Comparison of ENCODE assay signal across 17 cellular contexts in genomic region chr14:65079201-65079600, GRCh38. TPM values are rescaled to one million over a fixed set of nuclear protein-coding genes. Genes with fewer than 3 reads are reported as not detected.
DNase-seq lines count a peak whose midpoint lies in the region; ATAC-seq and TF ChIP-seq lines count a peak whose summit lies in the region.
"Had no signal": no experiment of that assay in that cellular context is flagged by ENCODE, and none has a peak within 500 bp of the region (broad histone marks: within the 10 kb centered on the region; RNA-seq: fewer than 3 reads in every experiment).

No MANE protein-coding gene starts in this region.

- H3K23ac ChIP-seq in trophoblast cell (ENCODE audit: low read length), result no peak overlapping the region

- ATAC-seq in activated CD8-positive, alpha-beta T cell treated with anti-CD3 and anti-CD28 coated beads for 36 hours, result no peak
- no peak for ATAC-seq in gastroesophageal sphincter
- no peak for ATAC-seq in GM18511 (IDR thresholded peaks at IDR 0.05; ENCODE audit: unreplicated experiment)
- ATAC-seq in GM19397 (IDR thresholded peaks at IDR 0.05; ENCODE audit: unreplicated experiment), result no peak
- ATAC-seq: mucosa of descending colon; stimulated activated naive B cell treated with anti-CD40 and anti-IgM and Interleukin-4, amounts not matched to agents 10 μg/mL and 1 μg/mL and 100 μg/mL, for 72 hours had no signal

- H3K27me3 Mint-ChIP-seq in activated CD8-positive, alpha-beta T cell treated with anti-CD3 and anti-CD28 coated beads for 36 hours, result no peaks in the 10 kb centered on the region
- H3K27me3 Mint-ChIP-seq: stimulated activated naive B cell treated with anti-CD40 and anti-IgM and Interleukin-4, amounts not matched to agents 10 μg/mL and 1 μg/mL and 100 μg/mL, for 72 hours had no signal

- TF ChIP-seq POLR2A in gastroesophageal sphincter (IDR thresholded peaks at IDR 0.05), result no peak

- no peaks in the 10 kb centered on the region for H3K79me1 ChIP-seq in trophoblast cell (ENCODE audit: low read length)

- H3K27ac Mint-ChIP-seq in activated CD8-positive, alpha-beta T cell treated with anti-CD3 and anti-CD28 coated beads for 36 hours, result peak overlapping the region; percentile 15
- H3K27ac Mint-ChIP-seq: stimulated activated naive B cell treated with anti-CD40 and anti-IgM and Interleukin-4, amounts not matched to agents 10 μg/mL and 1 μg/mL and 100 μg/mL, for 72 hours had no signal

- H3K4me3 ChIP-seq in gastroesophageal sphincter (no peak overlapping the region), rectal smooth muscle tissue (ENCODE audit: low read length) (no peak overlapping the region), trophoblast cell (ENCODE audit: low read depth, low read length) (no peak overlapping the region)
- H3K4me3 ChIP-seq: BLaER1 treated with 17β-estradiol and CSF1 and Interleukin-3, amounts not matched to agents 10 nM and 100 nM; coronary artery; mucosa of descending colon had no signal

- DNase-seq in GF-D8 (lab: John Stamatoyannopoulos, UW) (peak; percentile 46), trophoblast cell (no peak), GM03348 (ENCODE audit: low spot score) (no peak)
- DNase-seq in activated CD8-positive, alpha-beta T cell treated with anti-CD3 and anti-CD28 coated beads for 36 hours, result no peak
- DNase-seq: amygdala; mucosa of descending colon; NCI-H146; NCI-H524 treated with DMSO at 0.1 percent for 48 hours; stimulated activated CD4-positive, alpha-beta T cell treated with anti-CD3 and anti-CD28 coated beads, Interleukin-4, amount 100 ng/mL, for 4 hours; stimulated activated naive B cell treated with anti-CD40 and anti-IgM and Interleukin-4, amounts not matched to agents 10 μg/mL and 1 μg/mL and 100 μg/mL, for 72 hours had no signal

- H2BK5ac ChIP-seq in trophoblast cell (ENCODE audit: low read depth, low read length, poor library complexity), result no peak overlapping the region

- H3K4me1 Mint-ChIP-seq in activated CD8-positive, alpha-beta T cell treated with anti-CD3 and anti-CD28 coated beads for 36 hours (ENCODE audit: low read depth), result peaks cover 54% of the 10 kb centered on the region

- H3K4ac ChIP-seq in trophoblast cell (ENCODE audit: low read depth, low read length), result no peak overlapping the region

- H3K9ac ChIP-seq in rectal smooth muscle tissue (ENCODE audit: low read length) (no peak overlapping the region), trophoblast cell (ENCODE audit: low read length) (no peak overlapping the region)
- H3K9ac ChIP-seq: BLaER1 treated with 17β-estradiol and CSF1 and Interleukin-3, amounts not matched to agents 10 nM and 100 nM had no signal

- H3K36me3 Mint-ChIP-seq in activated CD8-positive, alpha-beta T cell treated with anti-CD3 and anti-CD28 coated beads for 36 hours (ENCODE audit: low read depth), result peaks cover 70% of the 10 kb centered on the region

- 70 to 74% methylated on average over 2 to 3 of the region's 6 CpGs for WGBS in gastroesophageal sphincter (ENCODE audit: low coverage in 1 of 2), 2 donors
- WGBS in trophoblast cell (ENCODE audit: extremely low coverage, insufficient coverage, insufficient read length), result no CpG with 5 or more reads among the region's 6 CpGs

- no peak overlapping the region for H2AK5ac ChIP-seq in trophoblast cell (ENCODE audit: low read length)

- TF ChIP-seq CTCF in activated CD8-positive, alpha-beta T cell treated with anti-CD3 and anti-CD28 coated beads for 36 hours (IDR thresholded peaks at IDR 0.05), result no peak
- no peak for TF ChIP-seq CTCF in gastroesophageal sphincter (IDR thresholded peaks at IDR 0.05)

- TF ChIP-seq EP300 in gastroesophageal sphincter (IDR thresholded peaks at IDR 0.05), result no peak

- H2BK120ac ChIP-seq in trophoblast cell (ENCODE audit: insufficient read depth, low read length, poor library complexity), result no peak overlapping the region

- H3K4me3 Mint-ChIP-seq in activated CD8-positive, alpha-beta T cell treated with anti-CD3 and anti-CD28 coated beads for 36 hours, result no peak overlapping the region
- H3K4me3 Mint-ChIP-seq: stimulated activated naive B cell treated with anti-CD40 and anti-IgM and Interleukin-4, amounts not matched to agents 10 μg/mL and 1 μg/mL and 100 μg/mL, for 72 hours had no signal

- no peaks in the 10 kb centered on the region for H3K79me2 ChIP-seq in trophoblast cell (ENCODE audit: control insufficient read depth, insufficient read depth, low read length, poor library complexity)

- peaks cover 20 to 94% (median 37%) of the 10 kb centered on the region in 3 donors for H3K4me1 ChIP-seq in gastroesophageal sphincter
- peaks cover 32% of the 10 kb centered on the region for H3K4me1 ChIP-seq in rectal smooth muscle tissue (ENCODE audit: control insufficient read depth, insufficient read depth, low read length)
- no peaks in the 10 kb centered on the region for H3K4me1 ChIP-seq in trophoblast cell (ENCODE audit: control insufficient read depth in 1 of 2, insufficient read depth in 2 of 2, low read length in 2 of 2)

- CTCF ChIA-PET in activated CD8-positive, alpha-beta T cell treated with anti-CD3 and anti-CD28 coated beads for 36 hours (lab: Charles Lee), result interaction anchor here (1.3 to 2.1 kb wide), 2 partner anchors 11 to 14 kb away, joined by 4 to 5 read pairs; no protein-coding TSS in a partner anchor

- no peak overlapping the region for H3K14ac ChIP-seq in trophoblast cell (ENCODE audit: low read length)

- H4K91ac ChIP-seq in trophoblast cell (ENCODE audit: low read depth, low read length), result no peak overlapping the region

- H3K9me3 Mint-ChIP-seq in activated CD8-positive, alpha-beta T cell treated with anti-CD3 and anti-CD28 coated beads for 36 hours, result no peaks in the 10 kb centered on the region
- H3K9me3 Mint-ChIP-seq: stimulated activated naive B cell treated with anti-CD40 and anti-IgM and Interleukin-4, amounts not matched to agents 10 μg/mL and 1 μg/mL and 100 μg/mL, for 72 hours had no signal

- H4K12ac ChIP-seq in trophoblast cell (ENCODE audit: low read depth, low read length), result no peak overlapping the region

- H3K27me3 ChIP-seq in gastroesophageal sphincter (no peaks in the 10 kb centered on the region), rectal smooth muscle tissue (ENCODE audit: control insufficient read depth, insufficient read depth, low read length) (no peaks in the 10 kb centered on the region), trophoblast cell (ENCODE audit: insufficient read depth, low read length) (no peaks in the 10 kb centered on the region)
- H3K27me3 ChIP-seq: BLaER1 treated with 17β-estradiol and CSF1 and Interleukin-3, amounts not matched to agents 10 nM and 100 nM had no signal

- H3K36me3 ChIP-seq in gastroesophageal sphincter (peaks cover 0 to 62% of the 10 kb centered on the region in 2 donors), rectal smooth muscle tissue (ENCODE audit: control insufficient read depth, insufficient read depth, low read length) (peaks cover 13% of the 10 kb centered on the region), trophoblast cell (ENCODE audit: control insufficient read depth in 1 of 2, insufficient read depth in 2 of 2, low read length in 2 of 2) (peaks cover 41 to 47% of the 10 kb centered on the region in 2 experiments)

- peak overlapping the region; percentile 54 to 85 (median 66) for H3K27ac ChIP-seq in gastroesophageal sphincter
- peak overlapping the region; percentile 75 for H3K27ac ChIP-seq in rectal smooth muscle tissue (ENCODE audit: low read depth, low read length)
- no peak overlapping the region for H3K27ac ChIP-seq in trophoblast cell (ENCODE audit: low read depth, low read length)
- H3K27ac ChIP-seq: RWPE1 had no signal

- H3K9me3 ChIP-seq in gastroesophageal sphincter (no peaks in the 10 kb centered on the region), trophoblast cell (ENCODE audit: insufficient read depth, low read depth, low read length) (no peaks in the 10 kb centered on the region)
- H3K9me3 ChIP-seq: BLaER1 treated with 17β-estradiol and CSF1 and Interleukin-3, amounts not matched to agents 10 nM and 100 nM; mucosa of descending colon had no signal

- H3K18ac ChIP-seq in trophoblast cell (ENCODE audit: low read length), result no peak overlapping the region

- intact Hi-C loops in activated CD8-positive, alpha-beta T cell treated with anti-CD3 and anti-CD28 coated beads for 36 hours (cut with micrococcal nuclease), result no loop called here

- H2BK12ac ChIP-seq in trophoblast cell (ENCODE audit: low read length), result no peak overlapping the region

- H2AFZ ChIP-seq in trophoblast cell (ENCODE audit: insufficient read depth, low read length, poor library complexity), result no peak overlapping the region

- no peak overlapping the region for H3K4me2 ChIP-seq in trophoblast cell (ENCODE audit: low read length)
- H3K4me2 ChIP-seq: BLaER1 treated with 17β-estradiol and CSF1 and Interleukin-3, amounts not matched to agents 10 nM and 100 nM had no signal

- H4K8ac ChIP-seq in trophoblast cell (ENCODE audit: low read depth, low read length), result no peak overlapping the region

- POLR2A ChIA-PET in activated CD8-positive, alpha-beta T cell treated with anti-CD3 and anti-CD28 coated beads for 36 hours (lab: Charles Lee), result interaction anchor here (1.1 kb wide), 1 partner anchor 9 kb away, joined by 3 read pairs; no protein-coding TSS in a partner anchor

RNA-seq across cellular contexts. Expression of gene MAX, which starts 23.1 kb away (rescaled TPM):
- 10 to 100 TPM; 92.6 to 92.8 TPM for total RNA-seq in activated CD8-positive, alpha-beta T cell treated with anti-CD3 and anti-CD28 coated beads for 36 hours
- 10 to 100 TPM; 61.8 to 87.1 (median 80.9) TPM for total RNA-seq in gastroesophageal sphincter
- 56.8 and 61.8 TPM in 2 replicates for polyA plus RNA-seq in trophoblast cell (2013)
